ENCODE assay signal across 29 cellular contexts in the genomic region with DNA sequence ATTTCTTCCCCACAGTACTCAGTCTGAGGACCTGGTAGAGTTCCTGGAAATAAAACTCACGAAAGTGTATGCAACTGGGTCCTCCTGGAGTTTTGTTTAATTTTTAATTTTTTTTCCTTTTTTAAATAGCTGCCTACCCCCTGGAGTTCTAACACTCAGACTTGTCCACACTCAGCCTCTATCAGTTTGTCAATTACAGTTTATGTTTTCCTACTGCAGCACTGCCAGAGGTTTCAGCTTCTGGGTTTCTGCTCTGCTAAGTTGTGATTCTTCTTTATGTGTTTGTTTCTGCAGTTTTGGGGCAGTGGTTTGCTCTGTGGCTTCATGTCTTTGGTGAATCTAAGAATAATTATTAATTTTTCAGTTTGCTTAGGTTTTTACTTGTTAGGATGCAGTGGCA. TPM values are rescaled to one million over a fixed set of nuclear protein-coding genes. Genes with fewer than 3 reads are reported as not detected.
"Had no signal": no experiment of that assay in that cellular context is flagged by ENCODE, and none has a peak within 500 bp of the region (broad histone marks: within the 10 kb centered on the region; RNA-seq: fewer than 3 reads in every experiment).

No MANE protein-coding gene starts in this region.

- H3K4me2 ChIP-seq: neural progenitor cell, smooth muscle cell had no signal

- DNase-seq: naive thymus-derived CD4-positive, alpha-beta T cell; natural killer cell; occipital lobe; ovary; psoas muscle; right cardiac atrium; spleen; stimulated activated CD4-positive, alpha-beta T cell treated with anti-CD3 and anti-CD28 coated beads, Interleukin-12 subunit alpha, Interleukin-12 subunit beta, amount 100 ng/mL, for 4 hours; stimulated activated CD4-positive, alpha-beta T cell treated with anti-CD3 and anti-CD28 coated beads, Interleukin-1b, Interleukin-23, amount 100 ng/mL, for 48 hours; stimulated activated CD4-positive, alpha-beta T cell treated with anti-CD3 and anti-CD28 coated beads, Interleukin-4, amount 100 ng/mL, for 1 hour; stimulated activated CD4-positive, alpha-beta T cell treated with anti-CD3 and anti-CD28 coated beads, Interleukin-4, amount 100 ng/mL, for 4 hours; stimulated activated CD8-positive, alpha-beta memory T cell treated with anti-CD3 and anti-CD28 coated beads, Interleukin-4, amount 100 ng/mL, for 48 hours; stimulated activated naive CD4-positive, alpha-beta T cell; stimulated activated naive CD8-positive, alpha-beta T cell treated with anti-CD3 and anti-CD28 coated beads, Interleukin-15, amount 100 ng/mL, for 72 hours; stimulated activated naive CD8-positive, alpha-beta T cell treated with anti-CD3 and anti-CD28 coated beads, Interleukin-15, Interleukin-2, amounts not matched to agents 100 U/mL and 50 U/mL, for 24 hours; substantia nigra; testis; tibial artery; transverse colon; upper lobe of right lung; uterus had no signal

- H3K4me1 ChIP-seq: neural progenitor cell, psoas muscle, spleen, suprapubic skin, testis, tibial artery, transverse colon, upper lobe of right lung, uterus had no signal

- H3K36me3 Mint-ChIP-seq: naive thymus-derived CD4-positive, alpha-beta T cell; natural killer cell had no signal

- H3K36me3 ChIP-seq: neural progenitor cell, ovary, upper lobe of right lung, uterus had no signal

- H3K27me3 ChIP-seq: neural progenitor cell, ovary, spleen, suprapubic skin, testis, tibial artery, transverse colon, upper lobe of right lung, uterus had no signal

- H3K27me3 Mint-ChIP-seq: stimulated activated memory B cell treated with anti-CD40 and anti-IgM and Interleukin-4, amounts not matched to agents 10 μg/mL and 1 μg/mL and 100 μg/mL, for 72 hours; type B pancreatic cell had no signal

- H3K4me3 Mint-ChIP-seq: naive thymus-derived CD4-positive, alpha-beta T cell; natural killer cell; nephron; neural progenitor cell; stimulated activated memory B cell treated with anti-CD40 and anti-IgM and Interleukin-4, amounts not matched to agents 10 μg/mL and 1 μg/mL and 100 μg/mL, for 72 hours; stimulated activated naive CD8-positive, alpha-beta T cell treated with anti-CD3 and anti-CD28 coated beads, Interleukin-15, amount 100 ng/mL, for 72 hours; type B pancreatic cell had no signal

- H3K9ac ChIP-seq: neural progenitor cell had no signal

- H3K27ac Mint-ChIP-seq: naive thymus-derived CD4-positive, alpha-beta T cell; natural killer cell; nephron; neural progenitor cell; stimulated activated memory B cell treated with anti-CD40 and anti-IgM and Interleukin-4, amounts not matched to agents 10 μg/mL and 1 μg/mL and 100 μg/mL, for 72 hours; stimulated activated naive CD8-positive, alpha-beta T cell treated with anti-CD3 and anti-CD28 coated beads, Interleukin-15, amount 100 ng/mL, for 72 hours; type B pancreatic cell had no signal

- H3K27ac ChIP-seq: neural progenitor cell, ovary, psoas muscle, skin epidermis, spleen, suprapubic skin, testis, tibial artery, transverse colon, upper lobe of right lung, uterus had no signal

- H3K9me3 ChIP-seq: psoas muscle, suprapubic skin, testis, transverse colon, upper lobe of right lung had no signal

- H3K9me3 Mint-ChIP-seq: type B pancreatic cell had no signal

- H3K4me3 ChIP-seq: neural progenitor cell, ovary, psoas muscle, skin epidermis, smooth muscle cell, spleen, suprapubic skin, testis, tibial artery, transverse colon, upper lobe of right lung, uterus had no signal

- ATAC-seq: naive thymus-derived CD4-positive, alpha-beta T cell; natural killer cell; psoas muscle; right cardiac atrium; sciatic nerve; stimulated activated memory B cell treated with anti-CD40 and anti-IgM and Interleukin-4, amounts not matched to agents 10 μg/mL and 1 μg/mL and 100 μg/mL, for 72 hours; stimulated activated naive CD8-positive, alpha-beta T cell treated with anti-CD3 and anti-CD28 coated beads, Interleukin-15, amount 100 ng/mL, for 72 hours; stimulated activated naive CD8-positive, alpha-beta T cell treated with anti-CD3 and anti-CD28 coated beads, Interleukin-15, Interleukin-2, amounts not matched to agents 100 U/mL and 50 U/mL, for 24 hours; upper lobe of right lung had no signal

- H3K4me1 Mint-ChIP-seq: naive thymus-derived CD4-positive, alpha-beta T cell; natural killer cell; nephron; neural progenitor cell; stimulated activated naive CD8-positive, alpha-beta T cell treated with anti-CD3 and anti-CD28 coated beads, Interleukin-15, amount 100 ng/mL, for 72 hours had no signal

- H2AFZ ChIP-seq: neural progenitor cell had no signal

RNA-seq across cellular contexts. Expression of gene TBC1D12, which starts 59.2 kb away (rescaled TPM):
- polyA plus RNA-seq: naive thymus-derived CD4-positive, alpha-beta T cell had no signal
